ENCODE assay signal across 32 cellular contexts in the genomic region with DNA sequence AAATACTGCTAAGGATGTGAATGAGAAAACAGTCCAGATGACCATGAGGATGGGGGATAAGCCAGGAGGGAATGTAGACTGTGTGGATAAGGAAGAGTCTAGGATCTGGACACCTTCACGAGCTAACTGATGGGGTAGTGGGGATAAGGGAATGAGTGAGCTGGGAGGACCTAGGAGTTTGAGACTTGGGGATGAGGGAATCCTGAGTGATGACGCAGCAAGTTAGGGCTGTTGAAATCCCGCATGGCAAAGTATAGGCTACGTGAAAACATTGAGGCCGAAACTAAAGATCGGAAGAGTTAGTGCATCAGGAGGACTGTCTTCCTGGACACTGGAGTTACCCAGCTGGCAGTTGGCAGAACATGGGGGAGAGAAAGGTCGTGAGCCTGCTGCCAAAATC.
"Had no signal": no experiment of that assay in that cellular context is flagged by ENCODE, and none has a peak within 500 bp of the region (broad histone marks: within the 10 kb centered on the region; RNA-seq: fewer than 3 reads in every experiment).

No MANE protein-coding gene starts in this region.

- H3K9me3 ChIP-seq: ascending aorta, esophagus squamous epithelium, gastroesophageal sphincter had no signal

- H3K36me3 ChIP-seq: ascending aorta, brain microvascular endothelial cell, esophagus squamous epithelium, gastroesophageal sphincter, WERI-Rb-1 had no signal

- DNase-seq: activated B cell treated with CpG ODN at 0.5 μM for 24 hours; activated CD4-positive, alpha-beta memory T cell treated with anti-CD3 and anti-CD28 coated beads for 36 hours; activated CD4-positive, alpha-beta T cell treated with anti-CD3 and anti-CD28 coated beads for 48 hours; activated CD4-positive, alpha-beta T cell treated with anti-CD3 and anti-CD28 coated beads, Interleukin-2, amount 50 U/mL, for 1 hour; activated CD8-positive, alpha-beta memory T cell treated with anti-CD3 and anti-CD28 coated beads, Interleukin-2, amount 10 ng/mL, durations not matched to agents 7 days and 5 days; activated CD8-positive, alpha-beta memory T cell treated with anti-CD3 and anti-CD28 coated beads, Interleukin-2, amount 50 U/mL, for 4 hours; activated CD8-positive, alpha-beta T cell treated with anti-CD3 and anti-CD28 coated beads, Interleukin-2, amount 10 ng/mL, durations not matched to agents 7 days and 5 days; activated gamma-delta T cell; activated naive CD4-positive, alpha-beta T cell; activated naive CD4-positive, alpha-beta T cell treated with anti-CD3 and anti-CD28 coated beads, Interleukin-2, amount 10 ng/mL, durations not matched to agents 7 days and 5 days; activated naive CD8-positive, alpha-beta T cell treated with anti-CD3 and anti-CD28 coated beads, Interleukin-2, amount 10 ng/mL, durations not matched to agents 7 days and 5 days; activated T-cell treated with anti-CD3 and anti-CD28 coated beads, Interleukin-2, amount 50 U/mL, for 1 hour; activated T-cell treated with anti-CD3 and anti-CD28 coated beads, Interleukin-2, amount 50 U/mL, for 72 hours; brain microvascular endothelial cell; dorsolateral prefrontal cortex; effector memory CD8-positive, alpha-beta T cell; erythroblast; esophagus squamous epithelium; foreskin melanocyte; T-helper 1 cell; T-helper 17 cell; T1000; WERI-Rb-1 had no signal

- H3K27me3 Mint-ChIP-seq: activated B cell treated with CpG ODN at 0.5 μM for 24 hours; dendritic cell treated with granulocyte-macrophage colony-stimulating factor and Interleukin-4, amounts not matched to agents 40 ng/mL and 50 ng/mL, for 4 days had no signal

- H3K4me3 Mint-ChIP-seq: activated B cell treated with CpG ODN at 0.5 μM for 24 hours; activated CD4-positive, alpha-beta memory T cell treated with anti-CD3 and anti-CD28 coated beads for 36 hours; activated CD8-positive, alpha-beta memory T cell treated with anti-CD3 and anti-CD28 coated beads, Interleukin-2, amount 10 ng/mL, durations not matched to agents 7 days and 5 days; activated CD8-positive, alpha-beta T cell treated with anti-CD3 and anti-CD28 coated beads, Interleukin-2, amount 10 ng/mL, durations not matched to agents 7 days and 5 days; activated naive CD4-positive, alpha-beta T cell treated with anti-CD3 and anti-CD28 coated beads, Interleukin-2, amount 10 ng/mL, durations not matched to agents 7 days and 5 days; activated naive CD8-positive, alpha-beta T cell treated with anti-CD3 and anti-CD28 coated beads, Interleukin-2, amount 10 ng/mL, durations not matched to agents 7 days and 5 days; activated T-cell treated with anti-CD3 and anti-CD28 coated beads, Interleukin-2, amount 50 U/mL, for 72 hours; central memory CD8-positive, alpha-beta T cell; dendritic cell treated with granulocyte-macrophage colony-stimulating factor and Interleukin-4, amounts not matched to agents 40 ng/mL and 50 ng/mL, for 4 days; effector memory CD8-positive, alpha-beta T cell; T-helper 17 cell; T-helper 2 cell treated with Interferon-gamma antibody and Interleukin-4, amounts not matched to agents 5 μg/mL and 100 μg/mL, for 36 hours had no signal

- H3K4me1 Mint-ChIP-seq: activated naive CD4-positive, alpha-beta T cell treated with anti-CD3 and anti-CD28 coated beads, Interleukin-2, amount 10 ng/mL, durations not matched to agents 7 days and 5 days; central memory CD8-positive, alpha-beta T cell; T-helper 17 cell had no signal

- H3K4me3 ChIP-seq: ascending aorta, coronary artery, dorsolateral prefrontal cortex, esophagus squamous epithelium, gastroesophageal sphincter had no signal

- H3K9me3 Mint-ChIP-seq: activated B cell treated with CpG ODN at 0.5 μM for 24 hours; activated CD4-positive, alpha-beta memory T cell treated with anti-CD3 and anti-CD28 coated beads for 36 hours; activated naive CD4-positive, alpha-beta T cell treated with anti-CD3 and anti-CD28 coated beads, Interleukin-2, amount 10 ng/mL, durations not matched to agents 7 days and 5 days; activated naive CD4-positive, alpha-beta T cell treated with anti-CD3 and anti-CD28 coated beads, Interleukin-2, amount 50 U/mL, for 72 hours; activated naive CD8-positive, alpha-beta T cell treated with anti-CD3 and anti-CD28 coated beads, Interleukin-2, amount 10 ng/mL, durations not matched to agents 7 days and 5 days; central memory CD8-positive, alpha-beta T cell; dendritic cell treated with granulocyte-macrophage colony-stimulating factor and Interleukin-4, amounts not matched to agents 40 ng/mL and 50 ng/mL, for 4 days; effector memory CD8-positive, alpha-beta T cell; T-helper 2 cell treated with Interferon-gamma antibody and Interleukin-4, amounts not matched to agents 5 μg/mL and 100 μg/mL, for 36 hours had no signal

- H3K27ac ChIP-seq: ascending aorta, brain microvascular endothelial cell, coronary artery, esophagus squamous epithelium, WERI-Rb-1 had no signal

- H3K27ac Mint-ChIP-seq: activated B cell treated with CpG ODN at 0.5 μM for 24 hours; activated CD4-positive, alpha-beta memory T cell treated with anti-CD3 and anti-CD28 coated beads for 36 hours; activated CD8-positive, alpha-beta memory T cell treated with anti-CD3 and anti-CD28 coated beads, Interleukin-2, amount 10 ng/mL, durations not matched to agents 7 days and 5 days; activated CD8-positive, alpha-beta T cell treated with anti-CD3 and anti-CD28 coated beads, Interleukin-2, amount 10 ng/mL, durations not matched to agents 7 days and 5 days; activated naive CD4-positive, alpha-beta T cell treated with anti-CD3 and anti-CD28 coated beads, Interleukin-2, amount 10 ng/mL, durations not matched to agents 7 days and 5 days; activated naive CD4-positive, alpha-beta T cell treated with anti-CD3 and anti-CD28 coated beads, Interleukin-2, amount 50 U/mL, for 72 hours; activated naive CD8-positive, alpha-beta T cell treated with anti-CD3 and anti-CD28 coated beads, Interleukin-2, amount 10 ng/mL, durations not matched to agents 7 days and 5 days; dendritic cell treated with granulocyte-macrophage colony-stimulating factor and Interleukin-4, amounts not matched to agents 40 ng/mL and 50 ng/mL, for 4 days; effector memory CD8-positive, alpha-beta T cell; T-helper 17 cell; T-helper 2 cell treated with Interferon-gamma antibody and Interleukin-4, amounts not matched to agents 5 μg/mL and 100 μg/mL, for 36 hours had no signal

- FAIRE-seq: bronchial epithelial cell had no signal

- ATAC-seq: activated CD4-positive, CD25-positive, alpha-beta regulatory T cell treated with anti-CD3 and anti-CD28 coated beads, Interleukin-2, amount 50 U/mL, for 24 hours; activated CD8-positive, alpha-beta memory T cell treated with anti-CD3 and anti-CD28 coated beads, Interleukin-2, amount 10 ng/mL, durations not matched to agents 7 days and 5 days; activated CD8-positive, alpha-beta T cell treated with anti-CD3 and anti-CD28 coated beads, Interleukin-2, amount 10 ng/mL, durations not matched to agents 7 days and 5 days; activated naive CD4-positive, alpha-beta T cell treated with anti-CD3 and anti-CD28 coated beads, Interleukin-2, amount 50 U/mL, for 72 hours; activated T-cell treated with anti-CD3 and anti-CD28 coated beads, Interleukin-2, amount 50 U/mL, for 72 hours; effector memory CD8-positive, alpha-beta T cell; gastroesophageal sphincter; T-helper 17 cell had no signal

- H3K27me3 ChIP-seq: ascending aorta, brain microvascular endothelial cell, esophagus squamous epithelium, gastroesophageal sphincter had no signal

- H3K36me3 Mint-ChIP-seq: activated CD4-positive, alpha-beta memory T cell treated with anti-CD3 and anti-CD28 coated beads for 36 hours; activated CD8-positive, alpha-beta memory T cell treated with anti-CD3 and anti-CD28 coated beads, Interleukin-2, amount 10 ng/mL, durations not matched to agents 7 days and 5 days; activated naive CD4-positive, alpha-beta T cell treated with anti-CD3 and anti-CD28 coated beads, Interleukin-2, amount 10 ng/mL, durations not matched to agents 7 days and 5 days; activated naive CD4-positive, alpha-beta T cell treated with anti-CD3 and anti-CD28 coated beads, Interleukin-2, amount 50 U/mL, for 72 hours had no signal
